In genomic region chr12:52043386-52044212, GRCh38 we compare ENCODE assay signal across 12 cellular contexts. TPM values are rescaled to one million over a fixed set of nuclear protein-coding genes. Genes with fewer than 3 reads are reported as not detected.
DNase-seq lines count a peak whose midpoint lies in the region; ATAC-seq and TF ChIP-seq lines count a peak whose summit lies in the region.
"Had no signal": no experiment of that assay in that cellular context is flagged by ENCODE, and none has a peak within 500 bp of the region (broad histone marks: within the 10 kb centered on the region; RNA-seq: fewer than 3 reads in every experiment).

No MANE protein-coding gene starts in this region.

- no peaks in the 10 kb centered on the region for H4K20me1 ChIP-seq in osteoblast (ENCODE audit: insufficient read depth, low read length)

- no peaks in the 10 kb centered on the region for H3K27me3 ChIP-seq in gastroesophageal sphincter
- no peaks in the 10 kb centered on the region for H3K27me3 ChIP-seq in osteoblast (ENCODE audit: insufficient read depth, low read length)
- no peaks in the 10 kb centered on the region for H3K27me3 ChIP-seq in vagina

- intact Hi-C loops in vagina (cut with DNase I) = no loop called here

- WGBS in gastroesophageal sphincter (ENCODE audit: low coverage in 1 of 2), 2 donors = 70% methylated on average over 2 of the region's 21 CpGs; no CpG with 5 or more reads in 1 of the 2 donors

- TF ChIP-seq POLR2A in gastroesophageal sphincter (IDR thresholded peaks at IDR 0.05) (peak in 1 of 2 donors; percentile 28), vagina (IDR thresholded peaks at IDR 0.05) (no peak)

- H2AFZ ChIP-seq in osteoblast (ENCODE audit: low read length) = no peak overlapping the region

- no peak overlapping the region for H3K4me3 Mint-ChIP-seq in activated naive CD8-positive, alpha-beta T cell treated with anti-CD3 and anti-CD28 coated beads, Interleukin-2, amount 10 ng/mL, durations not matched to agents 7 days and 5 days
- H3K4me3 Mint-ChIP-seq in activated naive CD8-positive, alpha-beta T cell treated with anti-CD3 and anti-CD28 coated beads, Interleukin-2, amount 50 U/mL, for 24 hours = no peak overlapping the region
- H3K4me3 Mint-ChIP-seq: T-helper 1 cell treated with Interleukin-12 subunit alpha and Interleukin-12 subunit beta and Interleukin-4 antibody, amounts not matched to agents 30 μg/mL and 1 μg/mL, for 36 hours had no signal

- peaks cover 5 to 77% (median 33%) of the 10 kb centered on the region in 3 donors for H3K4me1 ChIP-seq in gastroesophageal sphincter
- H3K4me1 ChIP-seq in osteoblast (ENCODE audit: insufficient read depth, low read length) = peaks cover 21% of the 10 kb centered on the region
- peaks cover 56% of the 10 kb centered on the region for H3K4me1 ChIP-seq in vagina

- H3K36me3 ChIP-seq in gastroesophageal sphincter = no peaks in the 10 kb centered on the region
- no peaks in the 10 kb centered on the region for H3K36me3 ChIP-seq in osteoblast (ENCODE audit: insufficient read depth, low read length)
- no peaks in the 10 kb centered on the region for H3K36me3 ChIP-seq in vagina

- H3K9me3 ChIP-seq in gastroesophageal sphincter = no peaks in the 10 kb centered on the region
- no peaks in the 10 kb centered on the region for H3K9me3 ChIP-seq in osteoblast (ENCODE audit: low read depth, low read length)
- H3K9me3 ChIP-seq in vagina = no peaks in the 10 kb centered on the region

- H3K4me1 Mint-ChIP-seq in activated naive CD8-positive, alpha-beta T cell treated with anti-CD3 and anti-CD28 coated beads, Interleukin-2, amount 10 ng/mL, durations not matched to agents 7 days and 5 days = peaks cover 29% of the 10 kb centered on the region
- H3K4me1 Mint-ChIP-seq in activated naive CD8-positive, alpha-beta T cell treated with anti-CD3 and anti-CD28 coated beads, Interleukin-2, amount 50 U/mL, for 24 hours = peaks cover 59% of the 10 kb centered on the region

- no peak for DNase-seq in activated naive CD8-positive, alpha-beta T cell treated with anti-CD3 and anti-CD28 coated beads, Interleukin-2, amount 10 ng/mL, durations not matched to agents 7 days and 5 days
- no peak for DNase-seq in activated naive CD8-positive, alpha-beta T cell treated with anti-CD3 and anti-CD28 coated beads, Interleukin-2, amount 50 U/mL, for 24 hours
- DNase-seq in osteoblast (ENCODE audit: insufficient read length, low spot score, missing footprints) (peak; percentile 95), vagina (ENCODE audit: extremely low spot score in 2 of 2) (no peak), OCI-M2 (lab: John Stamatoyannopoulos, UW; ENCODE audit: unreplicated experiment) (no peak)
- DNase-seq: kidney glomerular epithelial cell had no signal

- no peak for ATAC-seq in activated naive CD8-positive, alpha-beta T cell treated with anti-CD3 and anti-CD28 coated beads, Interleukin-2, amount 10 ng/mL, durations not matched to agents 7 days and 5 days (ENCODE audit: low read depth)
- ATAC-seq in activated naive CD8-positive, alpha-beta T cell treated with anti-CD3 and anti-CD28 coated beads, Interleukin-2, amount 50 U/mL, for 24 hours = no peak
- ATAC-seq in gastroesophageal sphincter = peak; percentile 11
- no peak for ATAC-seq in GM19035 (IDR thresholded peaks at IDR 0.05; ENCODE audit: unreplicated experiment)
- no peak for ATAC-seq in GM19351 (IDR thresholded peaks at IDR 0.05; ENCODE audit: unreplicated experiment)

- H3K36me3 Mint-ChIP-seq in activated naive CD8-positive, alpha-beta T cell treated with anti-CD3 and anti-CD28 coated beads, Interleukin-2, amount 10 ng/mL, durations not matched to agents 7 days and 5 days = no peaks in the 10 kb centered on the region
- peaks cover 27% of the 10 kb centered on the region for H3K36me3 Mint-ChIP-seq in activated naive CD8-positive, alpha-beta T cell treated with anti-CD3 and anti-CD28 coated beads, Interleukin-2, amount 50 U/mL, for 24 hours (ENCODE audit: low read depth)

- POLR2A ChIA-PET in activated naive CD8-positive, alpha-beta T cell treated with anti-CD3 and anti-CD28 coated beads, Interleukin-2, amount 10 ng/mL, durations not matched to agents 7 days and 5 days (lab: Charles Lee) = interaction anchor here (1.8 to 2.6 kb wide), 2 partner anchors 11 to 18 kb away, joined by 5 to 10 read pairs; no protein-coding TSS in a partner anchor

- H3K4me2 ChIP-seq in osteoblast (ENCODE audit: insufficient read depth, low read length) = peak overlapping the region; percentile 69

- H3K27ac Mint-ChIP-seq in activated naive CD8-positive, alpha-beta T cell treated with anti-CD3 and anti-CD28 coated beads, Interleukin-2, amount 10 ng/mL, durations not matched to agents 7 days and 5 days = peak overlapping the region; percentile 44
- no peak overlapping the region for H3K27ac Mint-ChIP-seq in activated naive CD8-positive, alpha-beta T cell treated with anti-CD3 and anti-CD28 coated beads, Interleukin-2, amount 50 U/mL, for 24 hours
- H3K27ac Mint-ChIP-seq: T-helper 1 cell treated with Interleukin-12 subunit alpha and Interleukin-12 subunit beta and Interleukin-4 antibody, amounts not matched to agents 30 μg/mL and 1 μg/mL, for 36 hours had no signal

- peak overlapping the region; percentile 88 to 98 (median 95) for H3K27ac ChIP-seq in gastroesophageal sphincter
- H3K27ac ChIP-seq in osteoblast (ENCODE audit: low read depth, low read length) = peak overlapping the region; percentile 97
- H3K27ac ChIP-seq in vagina = peak overlapping the region; percentile 96

- TF ChIP-seq CTCF in gastroesophageal sphincter (IDR thresholded peaks at IDR 0.05) (no peak), osteoblast (IDR thresholded peaks at IDR 0.05; ENCODE audit: extremely low read depth, low read depth, low read length) (no peak), vagina (IDR thresholded peaks at IDR 0.05) (no peak)

- TF ChIP-seq EP300 in gastroesophageal sphincter (IDR thresholded peaks at IDR 0.05) = peak; percentile 89

- H3K79me2 ChIP-seq in osteoblast (ENCODE audit: insufficient read depth, low read length) = peaks cover 6% of the 10 kb centered on the region

- H3K9me3 Mint-ChIP-seq in activated naive CD8-positive, alpha-beta T cell treated with anti-CD3 and anti-CD28 coated beads, Interleukin-2, amount 10 ng/mL, durations not matched to agents 7 days and 5 days = no peaks in the 10 kb centered on the region
- no peaks in the 10 kb centered on the region for H3K9me3 Mint-ChIP-seq in activated naive CD8-positive, alpha-beta T cell treated with anti-CD3 and anti-CD28 coated beads, Interleukin-2, amount 50 U/mL, for 24 hours
- H3K9me3 Mint-ChIP-seq: T-helper 1 cell treated with Interleukin-12 subunit alpha and Interleukin-12 subunit beta and Interleukin-4 antibody, amounts not matched to agents 30 μg/mL and 1 μg/mL, for 36 hours had no signal

- peaks cover 3% of the 10 kb centered on the region for H3K27me3 Mint-ChIP-seq in activated naive CD8-positive, alpha-beta T cell treated with anti-CD3 and anti-CD28 coated beads, Interleukin-2, amount 10 ng/mL, durations not matched to agents 7 days and 5 days
- H3K27me3 Mint-ChIP-seq in activated naive CD8-positive, alpha-beta T cell treated with anti-CD3 and anti-CD28 coated beads, Interleukin-2, amount 50 U/mL, for 24 hours = no peaks in the 10 kb centered on the region

- H3K4me3 ChIP-seq in gastroesophageal sphincter (peak overlapping the region in 1 of 2 donors; percentile 26), osteoblast (ENCODE audit: insufficient read depth, low read length) (peak overlapping the region; percentile 46), vagina (peak overlapping the region in 1 of 2 donors; percentile 19)

RNA-seq across cellular contexts. Expression of gene NR4A1, which starts 7.6 kb away (rescaled TPM):
- total RNA-seq in activated naive CD8-positive, alpha-beta T cell treated with anti-CD3 and anti-CD28 coated beads, Interleukin-2, amount 10 ng/mL, durations not matched to agents 7 days and 5 days = 1 to 10 TPM; 8.6 to 8.8 TPM
- 10 to 100 TPM; 29.9 to 67.2 (median 35.2) TPM for total RNA-seq in gastroesophageal sphincter
- total RNA-seq in osteoblast = 3.3 and 3.5 TPM in 2 replicates
- 465 TPM for total RNA-seq in vagina

RNA-seq across cellular contexts. Expression of gene ATG101, which starts 26.2 kb away (rescaled TPM):
- 10 to 100 TPM; 25.2 to 28.8 TPM for total RNA-seq in activated naive CD8-positive, alpha-beta T cell treated with anti-CD3 and anti-CD28 coated beads, Interleukin-2, amount 10 ng/mL, durations not matched to agents 7 days and 5 days
- total RNA-seq in gastroesophageal sphincter (10 to 100 TPM; 36.7 to 60.2 (median 52.6) TPM), osteoblast (49.5 and 64.4 TPM in 2 replicates), vagina (27.7 TPM)

RNA-seq across cellular contexts. Expression of gene SMIM41, which starts 35.9 kb away (rescaled TPM):
- total RNA-seq in activated naive CD8-positive, alpha-beta T cell treated with anti-CD3 and anti-CD28 coated beads, Interleukin-2, amount 10 ng/mL, durations not matched to agents 7 days and 5 days = not detected
- total RNA-seq in gastroesophageal sphincter = 10 to 100 TPM in 1 of 4 donors, 1 to 10 TPM in 3; 4.0 to 12.8 (median 4.6) TPM
- total RNA-seq in osteoblast = under 0.01 TPM in 1 of 2 replicates, not detected in the other
- 1.5 TPM for total RNA-seq in vagina
- total RNA-seq: A172, epithelial cell of proximal tubule had no signal

RNA-seq across cellular contexts. Expression of gene TAMALIN, which starts 36.9 kb away (rescaled TPM):
- 10 to 100 TPM; 17.1 to 19.9 TPM for total RNA-seq in activated naive CD8-positive, alpha-beta T cell treated with anti-CD3 and anti-CD28 coated beads, Interleukin-2, amount 10 ng/mL, durations not matched to agents 7 days and 5 days
- total RNA-seq in gastroesophageal sphincter = 10 to 100 TPM; 11.8 to 18.0 (median 16.1) TPM
- total RNA-seq in osteoblast = 4.7 and 6.5 TPM in 2 replicates
- 47.1 TPM for total RNA-seq in vagina
